ENCODE assay signal across 1 cellular context in the genomic region with DNA sequence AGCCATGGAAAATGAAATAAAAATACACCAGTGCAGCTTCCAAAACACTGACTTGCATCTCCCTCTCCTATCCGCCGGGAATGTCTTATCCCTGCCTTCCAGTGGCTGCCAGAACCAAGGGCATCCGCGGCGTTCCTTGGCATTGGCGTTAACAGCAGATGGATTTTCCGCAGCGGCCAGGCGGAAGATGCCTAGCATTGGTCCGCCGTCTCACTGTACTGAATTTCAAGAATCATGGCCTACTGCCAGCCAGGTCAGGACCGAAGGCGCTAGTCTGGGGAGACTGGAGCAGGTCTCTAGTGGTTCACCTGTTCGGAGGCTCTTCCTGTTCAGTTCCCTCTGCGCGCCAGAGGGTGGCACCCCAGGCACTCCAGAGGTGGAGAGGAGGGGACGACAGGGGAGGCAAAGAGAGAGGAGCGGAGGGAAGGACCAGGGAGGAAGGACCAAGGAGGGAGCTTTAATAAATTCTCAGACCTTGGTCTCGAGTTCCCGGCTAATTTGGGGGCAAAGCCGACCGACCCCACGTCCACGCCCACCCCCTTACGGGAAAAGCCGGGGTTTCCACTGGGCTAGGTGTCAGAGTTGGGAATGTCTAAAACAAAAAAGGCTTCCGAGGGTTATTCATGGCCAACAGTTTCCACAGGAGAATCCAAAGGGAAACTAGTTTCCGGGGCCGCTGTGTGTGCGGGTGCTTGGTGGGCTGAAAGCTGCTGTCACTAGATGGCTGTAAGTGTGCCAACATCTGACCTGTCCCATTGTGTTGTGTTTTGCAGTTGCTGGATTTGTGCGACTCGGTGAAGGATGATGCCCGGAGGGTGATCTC.
TF ChIP-seq lines count a peak whose summit lies in the region.

No MANE protein-coding gene starts in this region.

TF ChIP-seq in HepG2, 621 proteins besides CTCF, POLR2A, EP300 and RAD21 (continued from another document and continues in another):
- TF ChIP-seq, protein P1, sequence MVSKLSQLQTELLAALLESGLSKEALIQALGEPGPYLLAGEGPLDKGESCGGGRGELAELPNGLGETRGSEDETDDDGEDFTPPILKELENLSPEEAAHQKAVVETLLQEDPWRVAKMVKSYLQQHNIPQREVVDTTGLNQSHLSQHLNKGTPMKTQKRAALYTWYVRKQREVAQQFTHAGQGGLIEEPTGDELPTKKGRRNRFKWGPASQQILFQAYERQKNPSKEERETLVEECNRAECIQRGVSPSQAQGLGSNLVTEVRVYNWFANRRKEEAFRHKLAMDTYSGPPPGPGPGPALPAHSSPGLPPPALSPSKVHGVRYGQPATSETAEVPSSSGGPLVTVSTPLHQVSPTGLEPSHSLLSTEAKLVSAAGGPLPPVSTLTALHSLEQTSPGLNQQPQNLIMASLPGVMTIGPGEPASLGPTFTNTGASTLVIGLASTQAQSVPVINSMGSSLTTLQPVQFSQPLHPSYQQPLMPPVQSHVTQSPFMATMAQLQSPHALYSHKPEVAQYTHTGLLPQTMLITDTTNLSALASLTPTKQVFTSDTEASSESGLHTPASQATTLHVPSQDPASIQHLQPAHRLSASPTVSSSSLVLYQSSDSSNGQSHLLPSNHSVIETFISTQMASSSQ (IDR thresholded peaks at IDR 0.05; ENCODE audit: low read depth), result no peak
- TF ChIP-seq, protein P1 (CRISPR knock-in tag; IDR thresholded peaks at IDR 0.05; ENCODE audit: borderline replicate concordance), result no peak
- no peak for TF ChIP-seq ZNF160 (CRISPR knock-in tag; IDR thresholded peaks at IDR 0.05)
- no peak for TF ChIP-seq ZNF737 (CRISPR knock-in tag; IDR thresholded peaks at IDR 0.05; ENCODE audit: borderline replicate concordance)
- TF ChIP-seq TGIF2 (CRISPR knock-in tag; IDR thresholded peaks at IDR 0.05), result peak; percentile 68
- TF ChIP-seq SP5 (CRISPR knock-in tag; IDR thresholded peaks at IDR 0.05; ENCODE audit: borderline replicate concordance, low read depth), result 0 out of 2 replicates have a peak, but pooled peaks have one; percentile 32
- TF ChIP-seq, protein P2, sequence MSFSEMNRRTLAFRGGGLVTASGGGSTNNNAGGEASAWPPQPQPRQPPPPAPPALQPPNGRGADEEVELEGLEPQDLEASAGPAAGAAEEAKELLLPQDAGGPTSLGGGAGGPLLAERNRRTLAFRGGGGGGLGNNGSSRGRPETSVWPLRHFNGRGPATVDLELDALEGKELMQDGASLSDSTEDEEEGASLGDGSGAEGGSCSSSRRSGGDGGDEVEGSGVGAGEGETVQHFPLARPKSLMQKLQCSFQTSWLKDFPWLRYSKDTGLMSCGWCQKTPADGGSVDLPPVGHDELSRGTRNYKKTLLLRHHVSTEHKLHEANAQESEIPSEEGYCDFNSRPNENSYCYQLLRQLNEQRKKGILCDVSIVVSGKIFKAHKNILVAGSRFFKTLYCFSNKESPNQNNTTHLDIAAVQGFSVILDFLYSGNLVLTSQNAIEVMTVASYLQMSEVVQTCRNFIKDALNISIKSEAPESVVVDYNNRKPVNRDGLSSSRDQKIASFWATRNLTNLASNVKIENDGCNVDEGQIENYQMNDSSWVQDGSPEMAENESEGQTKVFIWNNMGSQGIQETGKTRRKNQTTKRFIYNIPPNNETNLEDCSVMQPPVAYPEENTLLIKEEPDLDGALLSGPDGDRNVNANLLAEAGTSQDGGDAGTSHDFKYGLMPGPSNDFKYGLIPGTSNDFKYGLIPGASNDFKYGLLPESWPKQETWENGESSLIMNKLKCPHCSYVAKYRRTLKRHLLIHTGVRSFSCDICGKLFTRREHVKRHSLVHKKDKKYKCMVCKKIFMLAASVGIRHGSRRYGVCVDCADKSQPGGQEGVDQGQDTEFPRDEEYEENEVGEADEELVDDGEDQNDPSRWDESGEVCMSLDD (CRISPR knock-in tag; IDR thresholded peaks at IDR 0.05; ENCODE audit: borderline replicate concordance), result no peak
- TF ChIP-seq SRY (CRISPR knock-in tag; IDR thresholded peaks at IDR 0.05), result no peak
- TF ChIP-seq TCF12 (IDR thresholded peaks at IDR 0.05), result no peak
- TF ChIP-seq TCF12 (CRISPR knock-in tag; IDR thresholded peaks at IDR 0.05), result no peak
- TF ChIP-seq ZNF484 (CRISPR knock-in tag; IDR thresholded peaks at IDR 0.05; ENCODE audit: borderline replicate concordance, low read depth), result no peak
- no peak for TF ChIP-seq JUND (CRISPR knock-in tag; IDR thresholded peaks at IDR 0.05)
- no peak for TF ChIP-seq ZNF530 (CRISPR knock-in tag; IDR thresholded peaks at IDR 0.05; ENCODE audit: low read depth)
- no peak for TF ChIP-seq KAT2B (IDR thresholded peaks at IDR 0.05; ENCODE audit: borderline replicate concordance, low read depth, low read length)
- TF ChIP-seq ATM (IDR thresholded peaks at IDR 0.05; ENCODE audit: borderline replicate concordance), result no peak
- TF ChIP-seq, protein P3, sequence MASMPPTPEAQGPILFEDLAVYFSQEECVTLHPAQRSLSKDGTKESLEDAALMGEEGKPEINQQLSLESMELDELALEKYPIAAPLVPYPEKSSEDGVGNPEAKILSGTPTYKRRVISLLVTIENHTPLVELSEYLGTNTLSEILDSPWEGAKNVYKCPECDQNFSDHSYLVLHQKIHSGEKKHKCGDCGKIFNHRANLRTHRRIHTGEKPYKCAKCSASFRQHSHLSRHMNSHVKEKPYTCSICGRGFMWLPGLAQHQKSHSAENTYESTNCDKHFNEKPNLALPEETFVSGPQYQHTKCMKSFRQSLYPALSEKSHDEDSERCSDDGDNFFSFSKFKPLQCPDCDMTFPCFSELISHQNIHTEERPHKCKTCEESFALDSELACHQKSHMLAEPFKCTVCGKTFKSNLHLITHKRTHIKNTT (CRISPR knock-in tag; IDR thresholded peaks at IDR 0.05), result no peak
- TF ChIP-seq ZNF75D (CRISPR knock-in tag; IDR thresholded peaks at IDR 0.05; ENCODE audit: borderline replicate concordance), result no peak
- TF ChIP-seq, protein P4, sequence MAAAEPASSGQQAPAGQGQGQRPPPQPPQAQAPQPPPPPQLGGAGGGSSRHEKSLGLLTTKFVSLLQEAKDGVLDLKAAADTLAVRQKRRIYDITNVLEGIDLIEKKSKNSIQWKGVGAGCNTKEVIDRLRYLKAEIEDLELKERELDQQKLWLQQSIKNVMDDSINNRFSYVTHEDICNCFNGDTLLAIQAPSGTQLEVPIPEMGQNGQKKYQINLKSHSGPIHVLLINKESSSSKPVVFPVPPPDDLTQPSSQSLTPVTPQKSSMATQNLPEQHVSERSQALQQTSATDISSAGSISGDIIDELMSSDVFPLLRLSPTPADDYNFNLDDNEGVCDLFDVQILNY (CRISPR knock-in tag; conservative IDR thresholded peaks at IDR 0.05), result no peak
- TF ChIP-seq, protein P5, sequence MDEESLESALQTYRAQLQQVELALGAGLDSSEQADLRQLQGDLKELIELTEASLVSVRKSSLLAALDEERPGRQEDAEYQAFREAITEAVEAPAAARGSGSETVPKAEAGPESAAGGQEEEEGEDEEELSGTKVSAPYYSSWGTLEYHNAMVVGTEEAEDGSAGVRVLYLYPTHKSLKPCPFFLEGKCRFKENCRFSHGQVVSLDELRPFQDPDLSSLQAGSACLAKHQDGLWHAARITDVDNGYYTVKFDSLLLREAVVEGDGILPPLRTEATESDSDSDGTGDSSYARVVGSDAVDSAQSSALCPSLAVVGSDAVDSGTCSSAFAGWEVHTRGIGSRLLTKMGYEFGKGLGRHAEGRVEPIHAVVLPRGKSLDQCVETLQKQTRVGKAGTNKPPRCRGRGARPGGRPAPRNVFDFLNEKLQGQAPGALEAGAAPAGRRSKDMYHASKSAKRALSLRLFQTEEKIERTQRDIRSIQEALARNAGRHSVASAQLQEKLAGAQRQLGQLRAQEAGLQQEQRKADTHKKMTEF (CRISPR knock-in tag; IDR thresholded peaks at IDR 0.05), result no peak
- TF ChIP-seq ATRX (CRISPR knock-in tag; IDR thresholded peaks at IDR 0.05; ENCODE audit: borderline replicate concordance), result no peak
- TF ChIP-seq, protein P6, sequence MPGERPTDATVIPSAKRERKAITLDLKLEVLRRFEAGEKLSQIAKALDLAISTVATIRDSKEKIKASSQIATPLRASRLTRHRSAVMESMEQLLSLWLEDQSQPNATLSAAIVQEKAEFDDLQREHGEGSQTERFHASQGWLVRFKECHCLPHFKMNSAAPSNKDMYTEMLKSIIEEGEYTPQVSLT (CRISPR knock-in tag; IDR thresholded peaks at IDR 0.05; ENCODE audit: borderline replicate concordance, low read depth), result no peak
- TF ChIP-seq ZNF367 (CRISPR knock-in tag; IDR thresholded peaks at IDR 0.05; ENCODE audit: borderline replicate concordance), result no peak
- TF ChIP-seq, protein P7, sequence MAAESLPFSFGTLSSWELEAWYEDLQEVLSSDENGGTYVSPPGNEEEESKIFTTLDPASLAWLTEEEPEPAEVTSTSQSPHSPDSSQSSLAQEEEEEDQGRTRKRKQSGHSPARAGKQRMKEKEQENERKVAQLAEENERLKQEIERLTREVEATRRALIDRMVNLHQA (CRISPR knock-in tag; IDR thresholded peaks at IDR 0.05), result no peak
- TF ChIP-seq, protein P8, sequence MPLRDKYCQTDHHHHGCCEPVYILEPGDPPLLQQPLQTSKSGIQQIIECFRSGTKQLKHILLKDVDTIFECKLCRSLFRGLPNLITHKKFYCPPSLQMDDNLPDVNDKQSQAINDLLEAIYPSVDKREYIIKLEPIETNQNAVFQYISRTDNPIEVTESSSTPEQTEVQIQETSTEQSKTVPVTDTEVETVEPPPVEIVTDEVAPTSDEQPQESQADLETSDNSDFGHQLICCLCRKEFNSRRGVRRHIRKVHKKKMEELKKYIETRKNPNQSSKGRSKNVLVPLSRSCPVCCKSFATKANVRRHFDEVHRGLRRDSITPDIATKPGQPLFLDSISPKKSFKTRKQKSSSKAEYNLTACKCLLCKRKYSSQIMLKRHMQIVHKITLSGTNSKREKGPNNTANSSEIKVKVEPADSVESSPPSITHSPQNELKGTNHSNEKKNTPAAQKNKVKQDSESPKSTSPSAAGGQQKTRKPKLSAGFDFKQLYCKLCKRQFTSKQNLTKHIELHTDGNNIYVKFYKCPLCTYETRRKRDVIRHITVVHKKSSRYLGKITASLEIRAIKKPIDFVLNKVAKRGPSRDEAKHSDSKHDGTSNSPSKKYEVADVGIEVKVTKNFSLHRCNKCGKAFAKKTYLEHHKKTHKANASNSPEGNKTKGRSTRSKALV (CRISPR knock-in tag; IDR thresholded peaks at IDR 0.05), result no peak
- no peak for TF ChIP-seq CC2D1A (CRISPR knock-in tag; IDR thresholded peaks at IDR 0.05)
- TF ChIP-seq DNMT3B (CRISPR knock-in tag; conservative IDR thresholded peaks at IDR 0.05), result 0 out of 2 replicates have a peak, but pooled peaks have one; percentile 54
- TF ChIP-seq HMGA1 (CRISPR knock-in tag; conservative IDR thresholded peaks at IDR 0.05), result no peak
- TF ChIP-seq, protein P9, sequence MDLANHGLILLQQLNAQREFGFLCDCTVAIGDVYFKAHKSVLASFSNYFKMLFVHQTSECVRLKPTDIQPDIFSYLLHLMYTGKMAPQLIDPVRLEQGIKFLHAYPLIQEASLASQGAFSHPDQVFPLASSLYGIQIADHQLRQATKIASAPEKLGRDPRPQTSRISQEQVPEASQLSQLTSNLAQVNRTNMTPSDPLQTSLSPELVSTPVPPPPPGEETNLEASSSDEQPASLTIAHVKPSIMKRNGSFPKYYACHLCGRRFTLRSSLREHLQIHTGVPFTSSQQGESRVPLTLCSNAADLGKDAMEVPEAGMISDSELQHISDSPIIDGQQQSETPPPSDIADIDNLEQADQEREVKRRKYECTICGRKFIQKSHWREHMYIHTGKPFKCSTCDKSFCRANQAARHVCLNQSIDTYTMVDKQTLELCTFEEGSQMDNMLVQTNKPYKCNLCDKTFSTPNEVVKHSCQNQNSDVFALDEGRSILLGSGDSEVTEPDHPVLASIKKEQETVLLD (CRISPR knock-in tag; IDR thresholded peaks at IDR 0.05; ENCODE audit: low read depth), result no peak
- no peak for TF ChIP-seq RBM39 (IDR thresholded peaks at IDR 0.05; ENCODE audit: low read depth, low read length, poor library complexity, severe bottlenecking)
- peak in 1 of 2 experiments; percentile 68; a peak in 1 of 4 replicates for TF ChIP-seq KLF16 (CRISPR knock-in tag; IDR thresholded peaks at IDR 0.05)
- TF ChIP-seq ZKSCAN8 (CRISPR knock-in tag; IDR thresholded peaks at IDR 0.05; ENCODE audit: borderline replicate concordance), result no peak
- TF ChIP-seq CBFB (CRISPR knock-in tag; IDR thresholded peaks at IDR 0.05), result no peak
- no peak for TF ChIP-seq ZNF317 (CRISPR knock-in tag; IDR thresholded peaks at IDR 0.05)
- no peak for TF ChIP-seq NFE2L1 (CRISPR knock-in tag; IDR thresholded peaks at IDR 0.05; ENCODE audit: borderline replicate concordance)
- no peak for TF ChIP-seq TARDBP (CRISPR knock-in tag; IDR thresholded peaks at IDR 0.05)
- TF ChIP-seq, protein P10, sequence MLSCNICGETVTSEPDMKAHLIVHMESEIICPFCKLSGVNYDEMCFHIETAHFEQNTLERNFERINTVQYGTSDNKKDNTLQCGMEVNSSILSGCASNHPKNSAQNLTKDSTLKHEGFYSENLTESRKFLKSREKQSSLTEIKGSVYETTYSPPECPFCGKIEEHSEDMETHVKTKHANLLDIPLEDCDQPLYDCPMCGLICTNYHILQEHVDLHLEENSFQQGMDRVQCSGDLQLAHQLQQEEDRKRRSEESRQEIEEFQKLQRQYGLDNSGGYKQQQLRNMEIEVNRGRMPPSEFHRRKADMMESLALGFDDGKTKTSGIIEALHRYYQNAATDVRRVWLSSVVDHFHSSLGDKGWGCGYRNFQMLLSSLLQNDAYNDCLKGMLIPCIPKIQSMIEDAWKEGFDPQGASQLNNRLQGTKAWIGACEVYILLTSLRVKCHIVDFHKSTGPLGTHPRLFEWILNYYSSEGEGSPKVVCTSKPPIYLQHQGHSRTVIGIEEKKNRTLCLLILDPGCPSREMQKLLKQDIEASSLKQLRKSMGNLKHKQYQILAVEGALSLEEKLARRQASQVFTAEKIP (CRISPR knock-in tag; IDR thresholded peaks at IDR 0.05; ENCODE audit: borderline replicate concordance), result no peak
- TF ChIP-seq, protein P11, sequence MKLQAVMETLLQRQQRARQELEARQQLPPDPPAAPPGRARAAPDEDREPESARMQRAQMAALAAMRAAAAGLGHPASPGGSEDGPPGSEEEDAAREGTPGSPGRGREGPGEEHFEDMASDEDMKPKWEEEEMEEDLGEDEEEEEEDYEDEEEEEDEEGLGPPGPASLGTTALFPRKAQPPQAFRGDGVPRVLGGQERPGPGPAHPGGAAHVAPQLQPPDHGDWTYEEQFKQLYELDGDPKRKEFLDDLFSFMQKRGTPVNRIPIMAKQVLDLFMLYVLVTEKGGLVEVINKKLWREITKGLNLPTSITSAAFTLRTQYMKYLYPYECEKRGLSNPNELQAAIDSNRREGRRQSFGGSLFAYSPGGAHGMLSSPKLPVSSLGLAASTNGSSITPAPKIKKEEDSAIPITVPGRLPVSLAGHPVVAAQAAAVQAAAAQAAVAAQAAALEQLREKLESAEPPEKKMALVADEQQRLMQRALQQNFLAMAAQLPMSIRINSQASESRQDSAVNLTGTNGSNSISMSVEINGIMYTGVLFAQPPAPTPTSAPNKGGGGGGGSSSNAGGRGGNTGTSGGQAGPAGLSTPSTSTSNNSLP (IDR thresholded peaks at IDR 0.05; ENCODE audit: low read depth, low read length), result no peak
- TF ChIP-seq ZNF207 (IDR thresholded peaks at IDR 0.05; ENCODE audit: borderline replicate concordance), result no peak
- no peak for TF ChIP-seq MED13 (CRISPR knock-in tag; IDR thresholded peaks at IDR 0.05)
- TF ChIP-seq GTF3A (CRISPR knock-in tag; conservative IDR thresholded peaks at IDR 0.05), result no peak
- no peak for TF ChIP-seq ZNF792 (CRISPR knock-in tag; IDR thresholded peaks at IDR 0.05)
